Comparison of ENCODE assay signal across 1 cellular context in genomic region chr17:81238815-81239713, GRCh38.
TF ChIP-seq lines count a peak whose summit lies in the region.

NDUFAF8 (plus strand) TSS chr17:81239318; CDS start chr17:81239364, 46 bp downstream.
TEPSIN (minus strand) TSS chr17:81239055; CDS start chr17:81239033, 22 bp downstream.

TF ChIP-seq in K562, 482 proteins besides CTCF, POLR2A, EP300 and RAD21 (continued from another document):
- TF ChIP-seq PKNOX1 (IDR thresholded peaks at IDR 0.05) (peak; percentile 100), DLX4 (CRISPR knock-in tag; IDR thresholded peaks at IDR 0.05) (no peak), MEF2D (tag; conservative IDR thresholded peaks at IDR 0.05; ENCODE audit: low read depth) (no peak), MXD1 (CRISPR knock-in tag; IDR thresholded peaks at IDR 0.05; ENCODE audit: borderline replicate concordance, poor library complexity, severe bottlenecking) (peak; percentile 79), CAMTA2 (CRISPR knock-in tag; conservative IDR thresholded peaks at IDR 0.05) (no peak), GTF2A2 (tag; IDR thresholded peaks at IDR 0.05) (no peak), PRPF4 (IDR thresholded peaks at IDR 0.05; ENCODE audit: insufficient read depth, low read depth, low read length, poor library complexity, severe bottlenecking) (no peak), HNRNPL (IDR thresholded peaks at IDR 0.05; ENCODE audit: low read depth, low read length) (no peak), SNRNP70 (optimal IDR thresholded peaks at IDR 0.05; ENCODE audit: low read depth, low read length) (no peak), KAT7 (CRISPR knock-in tag; IDR thresholded peaks at IDR 0.05; ENCODE audit: borderline replicate concordance) (peak; percentile 32; the same call in 1 of the 2 replicates), ZNF134 (CRISPR knock-in tag; conservative IDR thresholded peaks at IDR 0.05) (no peak), MTA3 (IDR thresholded peaks at IDR 0.05; ENCODE audit: borderline replicate concordance) (peak; percentile 90; the same call in 1 of the 2 replicates), CHD2 (IDR thresholded peaks at IDR 0.05; ENCODE audit: low read depth, low read length) (peak; percentile 93), FOXA1 (IDR thresholded peaks at IDR 0.05; ENCODE audit: borderline replicate concordance) (no peak), TCF7L2 (IDR thresholded peaks at IDR 0.05; ENCODE audit: low read depth, low read length) (peak; percentile 66), CTBP1 (IDR thresholded peaks at IDR 0.05; ENCODE audit: borderline replicate concordance) (no peak), EP400 (IDR thresholded peaks at IDR 0.05) (peak; percentile 76), HCFC1 (IDR thresholded peaks at IDR 0.05; ENCODE audit: low read depth, low read length) (peak; percentile 86), ELF4 (CRISPR knock-in tag; IDR thresholded peaks at IDR 0.05) (peak; percentile 6; the same call in 1 of the 2 replicates), FOXK2 (conservative IDR thresholded peaks at IDR 0.05 in 1 of 2, IDR thresholded peaks at IDR 0.05 in 1 of 2; ENCODE audit: low read depth in 2 of 2) (peak; percentile 91), ZNF696 (CRISPR knock-in tag; conservative IDR thresholded peaks at IDR 0.05) (no peak), PBX2 (CRISPR knock-in tag; IDR thresholded peaks at IDR 0.05; ENCODE audit: low read depth) (peak; percentile 81), PBX2 (tag; conservative IDR thresholded peaks at IDR 0.05; ENCODE audit: low read depth) (peak; percentile 100), ZNF280B (CRISPR knock-in tag; IDR thresholded peaks at IDR 0.05) (no peak), MBD2 (IDR thresholded peaks at IDR 0.05; ENCODE audit: borderline replicate concordance, low read depth) (peak; percentile 100), HNRNPLL (IDR thresholded peaks at IDR 0.05; ENCODE audit: low read depth, low read length, poor library complexity, severe bottlenecking) (peak; percentile 76), ARID2 (IDR thresholded peaks at IDR 0.05) (no peak), CCNT2 (IDR thresholded peaks at IDR 0.05; ENCODE audit: borderline replicate concordance, extremely low read depth, insufficient read length, low read depth, low read length) (peak; percentile 48), FOXK1 (CRISPR knock-in tag; IDR thresholded peaks at IDR 0.05; ENCODE audit: borderline replicate concordance) (no peak), ETS1 (conservative IDR thresholded peaks at IDR 0.05; ENCODE audit: control insufficient read depth, low read depth, low read length) (peak; percentile 35; the same call in 1 of the 2 replicates), RBBP5 (IDR thresholded peaks at IDR 0.05; ENCODE audit: borderline replicate concordance, insufficient read depth, low read length, poor library complexity, severe bottlenecking) (peak; percentile 95), TAF1 (IDR thresholded peaks at IDR 0.05; ENCODE audit: control insufficient read depth, extremely low read depth, insufficient read depth, low read length, severe bottlenecking) (peak; percentile 80), CEBPZ (IDR thresholded peaks at IDR 0.05; ENCODE audit: borderline replicate concordance, low read depth, low read length) (peak; percentile 97), ARHGAP35 (IDR thresholded peaks at IDR 0.05; ENCODE audit: partially characterized antibody) (no peak)
